26 cellular contexts compared by ENCODE assay signal in genomic region chr19:38951187-38951586, GRCh38. TPM values are rescaled to one million over a fixed set of nuclear protein-coding genes. Genes with fewer than 3 reads are reported as not detected.
"Had no signal": no experiment of that assay in that cellular context is flagged by ENCODE, and none has a peak within 500 bp of the region (broad histone marks: within the 10 kb centered on the region; RNA-seq: fewer than 3 reads in every experiment).

No MANE protein-coding gene starts in this region.

- H3K27ac ChIP-seq: HL-60, KMS-11, RWPE1 had no signal

- H3K9me3 ChIP-seq: SK-N-SH had no signal

- FAIRE-seq: HTR-8/SVneo had no signal

- DNase-seq: IMR-90, Kasumi-1, MM.1S, NCI-H1092 treated with DMSO at 0.1 percent for 48 hours, NCI-H1436, NCI-H187, NCI-H2029, NCI-H2081 treated with DMSO at 0.1 percent for 48 hours, NCI-H2171, NCI-H226, NCI-H446, NCI-H510A, NCI-H524 treated with DMSO at 0.1 percent for 48 hours, NCI-H69, NCI-H774, PC-3, SHP77, SK-N-SH, SW 1271 had no signal

- ATAC-seq: Panc1, PC-3 had no signal

- H3K4me2 ChIP-seq: SK-N-SH had no signal

- H3K9ac ChIP-seq: KMS-11, SK-N-SH had no signal

RNA-seq across cellular contexts. Expression of gene FBXO17, which starts 24.4 kb away (rescaled TPM):
- total RNA-seq: PC-3 had no signal

RNA-seq across cellular contexts. Expression of gene CCER2, which starts 39.2 kb away (rescaled TPM):
- total RNA-seq: IMR-90, M059J, SK-MEL-5 had no signal
